8 cellular contexts compared by ENCODE assay signal in the genomic region with DNA sequence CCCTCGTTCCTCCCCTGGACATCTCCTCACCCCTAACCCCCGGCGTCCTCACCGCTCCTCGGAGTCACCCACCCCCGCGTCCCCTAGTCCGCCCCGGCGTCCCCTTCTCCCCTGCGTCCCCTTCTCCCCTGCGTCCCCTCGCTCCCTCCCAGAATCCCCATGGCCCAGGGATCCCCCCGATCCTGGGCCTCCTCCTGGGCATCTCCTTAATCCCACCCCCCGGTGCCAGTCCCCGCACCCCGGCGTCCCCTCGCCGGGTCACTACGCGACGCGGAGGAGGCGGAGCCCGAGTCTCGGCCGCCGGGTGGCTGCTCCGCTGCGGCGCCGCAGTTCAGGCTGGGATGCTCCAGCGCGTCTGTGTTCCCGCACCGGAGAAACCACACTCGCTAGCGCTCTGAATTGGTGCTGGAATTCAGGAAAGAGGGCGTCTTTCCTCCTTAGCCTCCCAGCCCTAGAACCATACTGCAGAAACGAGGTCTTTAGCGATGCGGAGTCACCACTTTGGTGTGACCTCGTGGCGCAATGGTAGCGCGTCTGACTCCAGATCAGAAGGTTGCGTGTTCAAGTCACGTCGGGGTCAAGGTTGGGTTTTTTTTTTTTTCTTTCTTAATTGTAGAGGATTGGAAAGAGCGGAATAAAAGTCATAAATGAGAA. TPM values are rescaled to one million over a fixed set of nuclear protein-coding genes. Genes with fewer than 3 reads are reported as not detected.
DNase-seq lines count a peak whose midpoint lies in the region; ATAC-seq and TF ChIP-seq lines count a peak whose summit lies in the region.

No MANE protein-coding gene starts in this region.

- WGBS in GM23248 (ENCODE audit: low coverage in 1 of 2, low lambda C conversion rate in 2 of 2, missing lambda C conversion rate in 2 of 2), 2 experiments = 1% methylated on average over 32 to 51 of the region's 51 CpGs
- WGBS in SK-N-SH (ENCODE audit: low lambda C conversion rate) = under 1% methylated on average over 43 of the region's 51 CpGs
- 2% methylated on average over 40 of the region's 51 CpGs for WGBS in suprapubic skin

- H3K4me1 ChIP-seq in GM23248 (ENCODE audit: insufficient read depth) (no peaks in the 10 kb centered on the region), MM.1S (ENCODE audit: low read length) (no peaks in the 10 kb centered on the region), SK-N-SH (ENCODE audit: control insufficient read depth in 1 of 2, insufficient read depth in 2 of 2, low read depth in 1 of 2, low read length in 1 of 2) (peaks cover 0 to 4% of the 10 kb centered on the region in 2 experiments; a peak in 1 of 4 replicates), suprapubic skin (peaks cover 5% of the 10 kb centered on the region)

- peak overlapping the region; percentile 98 to 100 for H3K27ac Mint-ChIP-seq in activated naive CD4-positive, alpha-beta T cell treated with anti-CD3 and anti-CD28 coated beads, Interleukin-2, amount 50 U/mL, for 72 hours

- peak; percentile 36 for DNase-seq in DMS153 (lab: John Stamatoyannopoulos, UW)
- DNase-seq in GM23248 = peak; percentile 95
- peak; percentile 62 for DNase-seq in MM.1S
- peak; percentile 96 for DNase-seq in SK-N-SH
- peak; percentile 83 to 87 for DNase-seq in activated naive CD4-positive, alpha-beta T cell treated with anti-CD3 and anti-CD28 coated beads, Interleukin-2, amount 50 U/mL, for 72 hours (ENCODE audit: low spot score in 2 of 2)
- DNase-seq in glomerular visceral epithelial cell (ENCODE audit: extremely low spot score) = peak; percentile 89
- DNase-seq in nucleus accumbens (lab: John Stamatoyannopoulos, UW) = peak; percentile 23 to 96 (median 86)
- DNase-seq in suprapubic skin (ENCODE audit: low spot score in 2 of 2) = peak; percentile 89 to 96

- H4K20me1 ChIP-seq in GM23248 (ENCODE audit: insufficient read depth) (no peaks in the 10 kb centered on the region), MM.1S (ENCODE audit: insufficient read depth, low read length) (no peaks in the 10 kb centered on the region), SK-N-SH (ENCODE audit: insufficient read depth) (no peaks in the 10 kb centered on the region)

- POLR2A ChIA-PET in SK-N-SH (lab: Yijun Ruan, JAX) = no interaction called here

- no peaks in the 10 kb centered on the region for H3K9me2 ChIP-seq in GM23248 (ENCODE audit: insufficient read depth)
- no peaks in the 10 kb centered on the region for H3K9me2 ChIP-seq in MM.1S (replicated peaks; ENCODE audit: insufficient read depth, low read length)
- H3K9me2 ChIP-seq in SK-N-SH = no peaks in the 10 kb centered on the region

- H3K9ac ChIP-seq in GM23248 (peak overlapping the region; percentile 77), MM.1S (ENCODE audit: low read length) (peak overlapping the region; percentile 47), SK-N-SH (peak overlapping the region; percentile 70)

- ATAC-seq in activated naive CD4-positive, alpha-beta T cell treated with anti-CD3 and anti-CD28 coated beads, Interleukin-2, amount 50 U/mL, for 72 hours = peak; percentile 90 to 91

- no peaks in the 10 kb centered on the region for H3K9me3 Mint-ChIP-seq in activated naive CD4-positive, alpha-beta T cell treated with anti-CD3 and anti-CD28 coated beads, Interleukin-2, amount 50 U/mL, for 72 hours

- H3K36me3 Mint-ChIP-seq in activated naive CD4-positive, alpha-beta T cell treated with anti-CD3 and anti-CD28 coated beads, Interleukin-2, amount 50 U/mL, for 72 hours = peaks cover 0 to 5% of the 10 kb centered on the region in 2 donors

- TF ChIP-seq CTCF in MM.1S (IDR thresholded peaks at IDR 0.05; ENCODE audit: low read length) (no peak), SK-N-SH (IDR thresholded peaks at IDR 0.05) (no peak), suprapubic skin (IDR thresholded peaks at IDR 0.05) (no peak)

- CTCF ChIA-PET in SK-N-SH (lab: Yijun Ruan, JAX) = no interaction called here

- H3K27me3 ChIP-seq in GM23248 (replicated peaks; ENCODE audit: insufficient read depth) = 0 out of 2 replicates have a peak, but pooled peaks cover 3% of the 10 kb centered on the region
- no peaks in the 10 kb centered on the region for H3K27me3 ChIP-seq in MM.1S (replicated peaks; ENCODE audit: insufficient read depth, low read length)
- H3K27me3 ChIP-seq in SK-N-SH (ENCODE audit: insufficient read depth) = no peaks in the 10 kb centered on the region
- H3K27me3 ChIP-seq in suprapubic skin = no peaks in the 10 kb centered on the region

- H3K9me3 ChIP-seq in GM23248 (ENCODE audit: low read depth) (no peaks in the 10 kb centered on the region), MM.1S (replicated peaks; ENCODE audit: insufficient read depth, low read length) (no peaks in the 10 kb centered on the region), SK-N-SH (no peaks in the 10 kb centered on the region), suprapubic skin (no peaks in the 10 kb centered on the region)

- H2AFZ ChIP-seq in GM23248 (peak overlapping the region; percentile 97), MM.1S (ENCODE audit: low read length) (peak overlapping the region; percentile 97), SK-N-SH (ENCODE audit: low read depth) (peak overlapping the region; percentile 84)

- in situ Hi-C loops in GM23248 (cut with MboI) = no loop called here

- no peak for TF ChIP-seq RAD21 in SK-N-SH (IDR thresholded peaks at IDR 0.05; ENCODE audit: low read length)

- peak overlapping the region; percentile 86 for H3K4me2 ChIP-seq in GM23248 (ENCODE audit: unreplicated experiment)
- H3K4me2 ChIP-seq in MM.1S (ENCODE audit: low read depth, low read length) = peak overlapping the region; percentile 42
- H3K4me2 ChIP-seq in SK-N-SH = peak overlapping the region; percentile 73

- TF ChIP-seq EP300 in SK-N-SH (IDR thresholded peaks at IDR 0.05; ENCODE audit: borderline replicate concordance in 1 of 2, low read depth in 1 of 2, low read length in 1 of 2) (peak in 1 of 2 experiments; percentile 68; a peak in 2 of 4 replicates), suprapubic skin (IDR thresholded peaks at IDR 0.05) (no peak)

- TF ChIP-seq POLR2A in suprapubic skin (IDR thresholded peaks at IDR 0.05) = peak in 1 of 2 donors; percentile 40

- no peaks in the 10 kb centered on the region for H3K36me3 ChIP-seq in GM23248 (ENCODE audit: low read depth)
- no peaks in the 10 kb centered on the region for H3K36me3 ChIP-seq in MM.1S (replicated peaks; ENCODE audit: insufficient read depth, low read length)
- H3K36me3 ChIP-seq in SK-N-SH (replicated peaks in 1 of 2; ENCODE audit: control insufficient read depth in 1 of 2, insufficient read depth in 2 of 2, low read length in 1 of 2) = no peaks in the 10 kb centered on the region
- H3K36me3 ChIP-seq in suprapubic skin = no peaks in the 10 kb centered on the region

- peaks cover 7% of the 10 kb centered on the region; the same call in 1 of the 2 replicates for H3F3A ChIP-seq in GM23248 (ENCODE audit: insufficient read depth)
- H3F3A ChIP-seq in MM.1S (ENCODE audit: insufficient read depth, low read length) = no peaks in the 10 kb centered on the region
- peaks cover 17% of the 10 kb centered on the region for H3F3A ChIP-seq in SK-N-SH (replicated peaks; ENCODE audit: insufficient read depth)

- no peaks in the 10 kb centered on the region for H3K79me2 ChIP-seq in GM23248 (ENCODE audit: insufficient read depth)
- no peaks in the 10 kb centered on the region for H3K79me2 ChIP-seq in MM.1S (ENCODE audit: low read length)
- H3K79me2 ChIP-seq in SK-N-SH (ENCODE audit: insufficient read depth) = no peaks in the 10 kb centered on the region

- H3K27ac ChIP-seq in GM23248 = peak overlapping the region; percentile 57
- peak overlapping the region; percentile 31; the same call in 1 of the 2 replicates for H3K27ac ChIP-seq in MM.1S (ENCODE audit: low read length)
- H3K27ac ChIP-seq in SK-N-SH (ENCODE audit: low read depth in 2 of 2, low read length in 1 of 2) = peak overlapping the region; percentile 85 to 87
- peak overlapping the region; percentile 86 for H3K27ac ChIP-seq in suprapubic skin

- H3K4me3 ChIP-seq in GM23248 (peak overlapping the region; percentile 84), MM.1S (ENCODE audit: low read length) (peak overlapping the region; percentile 79), SK-N-SH (ENCODE audit: low read depth in 2 of 2, low read length in 1 of 2) (peak overlapping the region; percentile 58 to 71), suprapubic skin (peak overlapping the region; percentile 80)

TF ChIP-seq in SK-N-SH, 30 proteins besides CTCF, POLR2A, EP300 and RAD21 (continues in another document):
- TF ChIP-seq FOSL2 (IDR thresholded peaks at IDR 0.05; ENCODE audit: borderline replicate concordance, low read depth) (peak; percentile 78), TAF1 (IDR thresholded peaks at IDR 0.05; ENCODE audit: borderline replicate concordance, low read depth, low read length) (peak; percentile 42; the same call in 1 of the 2 replicates), EZH2phosphoT487 (IDR thresholded peaks at IDR 0.05; ENCODE audit: borderline replicate concordance, low read depth) (no peak), MXI1 (IDR thresholded peaks at IDR 0.05; ENCODE audit: low read depth, low read length) (peak; percentile 53; the same call in 1 of the 2 replicates), CHD2 (IDR thresholded peaks at IDR 0.05; ENCODE audit: low read length, partially characterized antibody) (peak; percentile 83), RCOR1 (IDR thresholded peaks at IDR 0.05; ENCODE audit: low read length) (peak; percentile 56; the same call in 1 of the 2 replicates), NRF1 (IDR thresholded peaks at IDR 0.05; ENCODE audit: low read depth, low read length) (peak; percentile 58)
- TF ChIP-seq, protein P1, sequence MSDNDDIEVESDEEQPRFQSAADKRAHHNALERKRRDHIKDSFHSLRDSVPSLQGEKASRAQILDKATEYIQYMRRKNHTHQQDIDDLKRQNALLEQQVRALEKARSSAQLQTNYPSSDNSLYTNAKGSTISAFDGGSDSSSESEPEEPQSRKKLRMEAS (IDR thresholded peaks at IDR 0.05; ENCODE audit: low read depth) = peak; percentile 65; the same call in 1 of the 2 replicates
- TF ChIP-seq, protein P2, sequence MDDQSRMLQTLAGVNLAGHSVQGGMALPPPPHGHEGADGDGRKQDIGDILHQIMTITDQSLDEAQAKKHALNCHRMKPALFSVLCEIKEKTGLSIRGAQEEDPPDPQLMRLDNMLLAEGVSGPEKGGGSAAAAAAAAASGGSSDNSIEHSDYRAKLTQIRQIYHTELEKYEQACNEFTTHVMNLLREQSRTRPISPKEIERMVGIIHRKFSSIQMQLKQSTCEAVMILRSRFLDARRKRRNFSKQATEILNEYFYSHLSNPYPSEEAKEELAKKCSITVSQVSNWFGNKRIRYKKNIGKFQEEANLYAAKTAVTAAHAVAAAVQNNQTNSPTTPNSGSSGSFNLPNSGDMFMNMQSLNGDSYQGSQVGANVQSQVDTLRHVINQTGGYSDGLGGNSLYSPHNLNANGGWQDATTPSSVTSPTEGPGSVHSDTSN (IDR thresholded peaks at IDR 0.05) = no peak

RNA-seq across cellular contexts. Expression of a gene that starts 25.9 kb away (rescaled TPM):
- 1.9 and 7.0 TPM in 2 replicates for total RNA-seq in GM23248 (2014; rRNA removed; shearing (Covaris generic))
- polyA plus RNA-seq in GM23248 (2016; fragmentation: Nextera tagmentation; extraction: Ambion mirVana) (0.76 and 1.1 TPM in 2 replicates), SK-N-SH (2012; rRNA removed) (3.5 and 4.4 TPM in 2 replicates)
- polyA plus RNA-seq in SK-N-SH (2012; cell fraction: cytosol; rRNA removed) = 2.2 and 2.6 TPM in 2 replicates
- polyA plus RNA-seq in SK-N-SH (2012; cell fraction: nucleus; rRNA removed) = 4.6 and 6.1 TPM in 2 replicates
- total RNA-seq in activated naive CD4-positive, alpha-beta T cell treated with anti-CD3 and anti-CD28 coated beads, Interleukin-2, amount 50 U/mL, for 72 hours = under 1 TPM; 0.14 TPM
- 10 to 100 TPM; 19.1 to 53.0 (median 39.2) TPM for total RNA-seq in suprapubic skin

Comparison
In these comparisons a context has a peak if more than half of its experiments do, and no peak if none do; other contexts are left out.
1. Peak in every context shown above with its lines: DNase-seq, ATAC-seq, H3K4me3 ChIP-seq and H3K27ac ChIP-seq.
2. DNase-seq: peak in every context shown above with its lines; median percentile 96 in SK-N-SH; 95 in GM23248; 92 in suprapubic skin; 89 in glomerular visceral epithelial cell; 86 in nucleus accumbens; 85 in activated naive CD4-positive, alpha-beta T cell treated with anti-CD3 and anti-CD28 coated beads, Interleukin-2, amount 50 U/mL, for 72 hours; 62 in MM.1S; 36 in DMS153.
3. H3K27ac ChIP-seq: peak in every context shown above with its lines; median percentile 86 in SK-N-SH; 86 in suprapubic skin; 57 in GM23248; 31 in MM.1S.